ENCODE assay signal across 8 cellular contexts in the genomic region with DNA sequence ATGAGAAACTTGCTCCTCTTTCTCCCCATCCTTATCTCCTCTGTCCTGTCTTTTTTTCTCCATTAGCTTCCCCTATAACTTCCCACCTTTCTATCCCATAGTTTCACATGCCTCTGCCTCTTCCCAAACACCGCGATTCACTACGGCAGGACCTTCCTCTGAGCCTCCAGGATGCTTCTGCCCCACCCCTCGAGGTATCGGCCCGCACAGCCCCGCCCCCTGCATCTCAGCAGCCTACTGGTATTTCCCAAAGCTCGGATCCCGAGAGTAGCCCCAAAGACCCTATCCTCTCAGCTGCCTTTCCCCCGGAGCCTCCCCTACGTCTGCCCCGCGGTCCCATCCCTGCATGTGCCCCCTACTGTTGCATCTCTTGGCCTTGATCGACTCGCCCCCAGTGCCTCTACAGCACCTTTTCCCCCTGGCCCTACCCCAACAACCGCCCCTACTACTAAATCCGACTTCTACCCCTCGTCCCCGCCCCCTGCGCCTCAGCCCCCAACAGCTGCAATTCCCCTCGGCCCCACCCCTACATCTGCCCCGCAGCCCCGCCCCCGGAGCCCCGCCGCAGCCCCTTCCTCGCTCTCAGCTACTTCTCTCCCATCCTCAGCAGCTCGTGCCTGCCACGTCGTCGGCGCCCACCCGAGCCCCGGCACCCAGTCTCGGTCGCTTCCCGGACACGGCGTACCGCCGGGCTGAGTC. TPM values are rescaled to one million over a fixed set of nuclear protein-coding genes. Genes with fewer than 3 reads are reported as not detected.
DNase-seq lines count a peak whose midpoint lies in the region; ATAC-seq, FAIRE-seq and TF ChIP-seq lines count a peak whose summit lies in the region.

No MANE protein-coding gene starts in this region.

- no TSS peak for BruUV-seq in GM12878 (replicated peaks; lab: Mats Ljungman, UMichigan)

- no peak for TF ChIP-seq POLR2A in GM12878 (IDR thresholded peaks at IDR 0.05; ENCODE audit: low read depth, low read length)

- in situ Hi-C loops in GM12878 (cut with MboI): loop anchor here (5.0 kb wide), 1 partner anchor 59 kb away; a partner anchor contains a TSS

- peaks cover 12 to 19% (median 18%) of the 10 kb centered on the region in 3 donors for H3K4me1 Mint-ChIP-seq in T-cell

- no peaks in the 10 kb centered on the region for H3K9me3 Mint-ChIP-seq in T-cell

- H3K4me3 Mint-ChIP-seq in T-cell: peak overlapping the region; percentile 92 to 96 (median 94)

- H3K36me3 Mint-ChIP-seq in T-cell: peaks cover 24% of the 10 kb centered on the region

- FAIRE-seq in GM12878 (lab: Jason Lieb, UNC): no peak

- H3K27ac Mint-ChIP-seq in T-cell: peak overlapping the region; percentile 75 to 90

- peak overlapping the region; percentile 68; the same call in 1 of the 2 replicates for H3K9ac ChIP-seq in GM12878 (ENCODE audit: control insufficient read depth, insufficient read depth, low read length)

- intact Hi-C loops in GM12878 (cut with micrococcal nuclease; ENCODE audit: unreplicated experiment): no loop called here

- H3K79me2 ChIP-seq in GM12878 (ENCODE audit: control insufficient read depth, insufficient read depth, low read length): no peaks in the 10 kb centered on the region

- WGBS in GM12878 (ENCODE audit: insufficient coverage, insufficient replicate concordance, low lambda C conversion rate, missing lambda C conversion rate): 3% methylated on average over 21 of the region's 41 CpGs

- peak overlapping the region; percentile 82 for H3K4me3 ChIP-seq in GM12878

- H3K4me2 ChIP-seq in GM12878 (ENCODE audit: control insufficient read depth, insufficient read depth): peak overlapping the region; percentile 51; the same call in 1 of the 2 replicates

- TF ChIP-seq RAD21 in GM12878 (IDR thresholded peaks at IDR 0.05; ENCODE audit: insufficient read depth, low read depth, low read length): no peak

- H4K20me1 ChIP-seq in GM12878 (ENCODE audit: control insufficient read depth, insufficient read depth): no peaks in the 10 kb centered on the region

- peak overlapping the region; percentile 81 for H2AFZ ChIP-seq in GM12878 (ENCODE audit: control insufficient read depth, low read depth, low read length)

- TF ChIP-seq CTCF in GM12878 (IDR thresholded peaks at IDR 0.05 in 2 of 3, conservative IDR thresholded peaks at IDR 0.05 in 1 of 3; ENCODE audit: control insufficient read depth in 2 of 3, extremely low read depth in 1 of 3, insufficient read depth in 1 of 3, low read depth in 3 of 3, low read length in 3 of 3): no peak

- H3K27me3 Mint-ChIP-seq in T-cell: no peaks in the 10 kb centered on the region

- TF ChIP-seq EP300 in GM12878 (IDR thresholded peaks at IDR 0.05; ENCODE audit: borderline replicate concordance in 1 of 2, control insufficient read depth in 1 of 2, low read depth in 2 of 2, low read length in 2 of 2): no peak

- ATAC-seq in T-cell (replicated peaks in 1 of 4) (peak; percentile 44 to 68 (median 53)), GM12878 (peak; percentile 54)

- SMC1A ChIA-PET in GM12878 (lab: Charles Lee; ENCODE audit: uncharacterized antibody, unreplicated experiment): interaction anchor here (0.6 to 4.7 kb wide), 14 partner anchors 12 to 135 kb away, joined by 3 to 54 read pairs (median 6); a partner anchor contains a TSS

- RAD21 ChIA-PET in GM12878 (lab: Charles Lee; ENCODE audit: unreplicated experiment): interaction anchor here (0.6 to 4.7 kb wide), 16 partner anchors 12 to 183 kb away, joined by 3 to 69 read pairs (median 4); a partner anchor contains a TSS

- CTCF ChIA-PET in T-cell (lab: Charles Lee): interaction anchor here (0.6 to 5.0 kb wide), 15 partner anchors 10 to 149 kb away, joined by 3 to 52 read pairs (median 3); a partner anchor contains a TSS
- CTCF ChIA-PET in GM12878 (lab: Yijun Ruan, JAX): interaction anchor here (1.0 to 8.0 kb wide), 17 partner anchors 12 to 175 kb away, joined by 3 to 172 read pairs (median 6); a partner anchor contains a TSS

- no peaks in the 10 kb centered on the region for H3K4me1 ChIP-seq in GM12878 (ENCODE audit: control insufficient read depth, insufficient read depth, low read length)

- DNase-seq in NCI-H524 (lab: John Stamatoyannopoulos, UW): peak; percentile 60 to 62
- DNase-seq in NCI-H524 treated with DMSO at 0.1 percent for 48 hours (lab: John Stamatoyannopoulos, UW): no peak
- peak; percentile 59 for DNase-seq in HuH-7 (ENCODE audit: low spot score)
- DNase-seq in T-cell: peak in 24 of 34 experiments; percentile 13 to 75 (median 54)
- no peak for DNase-seq in GM12878 (ENCODE audit: low read depth, low spot score)
- DNase-seq in iPS-NIHi7 (ENCODE audit: extremely low spot score): peak; percentile 85
- peak; percentile 12 to 38 for DNase-seq in stimulated activated CD4-positive, alpha-beta T cell treated with anti-CD3 and anti-CD28 coated beads, Interleukin-12 subunit alpha, Interleukin-12 subunit beta, amount 100 ng/mL, for 24 hours (ENCODE audit: low read depth in 2 of 2)
- DNase-seq in NCI-H128 (lab: John Stamatoyannopoulos, UW; ENCODE audit: unreplicated experiment): no peak

- H3K27me3 ChIP-seq in GM12878 (replicated peaks in 1 of 2; ENCODE audit: control insufficient read depth in 2 of 2, insufficient read depth in 2 of 2, low read length in 1 of 2): no peaks in the 10 kb centered on the region

- H3K9me3 ChIP-seq in GM12878 (replicated peaks; ENCODE audit: control insufficient read depth, insufficient read depth, low read length): no peaks in the 10 kb centered on the region

- POLR2A ChIA-PET in T-cell (lab: Charles Lee) (interaction anchor here (0.5 to 2.2 kb wide), 8 partner anchors 11 to 193 kb away, joined by 3 to 9 read pairs (median 4); a partner anchor contains a TSS), GM12878 (lab: Charles Lee) (interaction anchor here (0.6 to 4.4 kb wide), 22 partner anchors 10 to 250 kb away, joined by 3 to 25 read pairs (median 6); a partner anchor contains a TSS)

- H3K27ac ChIP-seq in GM12878 (ENCODE audit: control insufficient read depth, insufficient read depth): peak overlapping the region; percentile 58

- H3K36me3 ChIP-seq in GM12878 (ENCODE audit: control insufficient read depth in 2 of 2, insufficient read depth in 2 of 2, low read length in 1 of 2): peaks cover 4 to 5% of the 10 kb centered on the region in 2 experiments; a peak in 3 of 4 replicates

RNA-seq across cellular contexts. Expression of a gene that starts 0.5 kb away (rescaled TPM):
- total RNA-seq in T-cell (10 to 100 TPM; 22.1 to 28.3 (median 26.8) TPM), GM12878 (2014; rRNA removed) (8.1 and 8.4 TPM in 2 replicates), GM12878 (2014; rRNA removed; fragmentation: Illumina TruSeq; extraction: Trizol) (4.5 and 5.3 TPM in 2 replicates), GM12878 (2021) (9.7 and 10.1 TPM in 2 replicates)
- 22.8 and 27.5 TPM in 2 replicates for total RNA-seq in GM12878 (2013; cell fraction: nucleolus; rRNA removed)
- polyA plus RNA-seq in GM12878 (2011; ENCODE audit: low read depth): 11.7 TPM
- polyA plus RNA-seq in GM12878 (2011; rRNA removed) (7.0 and 11.1 TPM in 2 replicates), GM12878 (2014; fragmentation: Illumina TruSeq; extraction: Trizol) (11.8 and 14.9 TPM in 2 replicates), GM12878 (2014; fragmentation: Nextera tagmentation; extraction: Ambion mirVana) (1 to 10 TPM in 1 of 2 experiments, under 1 TPM in 1; 0.85 to 1.6 TPM), GM12878 (2014; rRNA removed) (11.5 and 12.1 TPM in 2 replicates), GM12878 (2016; fragmentation: Nextera tagmentation; extraction: Ambion mirVana) (10 to 100 TPM; 11.4 to 13.4 TPM)
- polyA plus RNA-seq in GM12878 (2011; cell fraction: cytosol; rRNA removed): 14.7 and 19.6 TPM in 2 replicates
- polyA plus RNA-seq in GM12878 (2011; cell fraction: nucleus; rRNA removed): 43.0 and 45.5 TPM in 2 replicates
- polyA plus RNA-seq in GM12878 (2012): 14.7 and 15.2 TPM in 2 replicates
- 7.8 and 11.5 TPM in 2 replicates for polyA minus RNA-seq in GM12878 (2011; rRNA and poly(A)+ RNA removed)
- 5.3 and 6.1 TPM in 2 replicates for polyA minus RNA-seq in GM12878 (2011; cell fraction: cytosol; rRNA and poly(A)+ RNA removed)
- polyA minus RNA-seq in GM12878 (2011; cell fraction: nucleus; rRNA and poly(A)+ RNA removed): 9.1 and 15.8 TPM in 2 replicates

RNA-seq across cellular contexts. Expression of a gene that starts 13.0 kb away (rescaled TPM):
- 1 to 10 TPM; 2.8 to 7.6 (median 6.3) TPM for total RNA-seq in T-cell
- 2.3 and 2.5 TPM in 2 replicates for total RNA-seq in GM12878 (2013; cell fraction: nucleolus; rRNA removed)
- 3.8 and 5.1 TPM in 2 replicates for total RNA-seq in GM12878 (2014; rRNA removed)
- total RNA-seq in GM12878 (2014; rRNA removed; fragmentation: Illumina TruSeq; extraction: Trizol): 2.8 and 2.9 TPM in 2 replicates
- 3.1 and 4.3 TPM in 2 replicates for total RNA-seq in GM12878 (2021)
- polyA plus RNA-seq in GM12878 (2011; ENCODE audit: low read depth): 1.6 TPM
- polyA plus RNA-seq in GM12878 (2011; rRNA removed): 3.0 and 4.4 TPM in 2 replicates
- 4.0 and 4.6 TPM in 2 replicates for polyA plus RNA-seq in GM12878 (2011; cell fraction: cytosol; rRNA removed)
- polyA plus RNA-seq in GM12878 (2011; cell fraction: nucleus; rRNA removed): 14.7 and 17.2 TPM in 2 replicates
- polyA plus RNA-seq in GM12878 (2012): 3.1 and 3.5 TPM in 2 replicates
- polyA plus RNA-seq in GM12878 (2014; fragmentation: Illumina TruSeq; extraction: Trizol): 3.3 and 4.4 TPM in 2 replicates
- 1 to 10 TPM; 1.2 to 2.6 TPM for polyA plus RNA-seq in GM12878 (2014; fragmentation: Nextera tagmentation; extraction: Ambion mirVana)
- polyA plus RNA-seq in GM12878 (2014; rRNA removed): 4.7 and 6.3 TPM in 2 replicates
- polyA plus RNA-seq in GM12878 (2016; fragmentation: Nextera tagmentation; extraction: Ambion mirVana): 1 to 10 TPM; 3.2 to 4.1 TPM
- 0.88 and 2.1 TPM in 2 replicates for polyA minus RNA-seq in GM12878 (2011; rRNA and poly(A)+ RNA removed)
- polyA minus RNA-seq in GM12878 (2011; cell fraction: cytosol; rRNA and poly(A)+ RNA removed): 1.1 TPM in 1 of 2 replicates, not detected in the other
- polyA minus RNA-seq in GM12878 (2011; cell fraction: nucleus; rRNA and poly(A)+ RNA removed): 1.1 and 3.0 TPM in 2 replicates

RNA-seq across cellular contexts. Expression of a gene that starts 27.3 kb away (rescaled TPM):
- total RNA-seq in T-cell: under 1 TPM in 1 of 5 donors, not detected in 4; 0.09 TPM
- total RNA-seq in GM12878 (2013; cell fraction: nucleolus; rRNA removed): not detected in 2 replicates
- total RNA-seq in GM12878 (2014; rRNA removed): not detected in 2 replicates
- not detected in 2 replicates for total RNA-seq in GM12878 (2014; rRNA removed; fragmentation: Illumina TruSeq; extraction: Trizol)
- 0.08 TPM in 1 of 2 replicates, not detected in the other for total RNA-seq in GM12878 (2021)
- polyA plus RNA-seq in GM12878 (2011; ENCODE audit: low read depth): not detected
- polyA plus RNA-seq in GM12878 (2011; rRNA removed): 0.01 TPM in 1 of 2 replicates, not detected in the other
- not detected in 2 replicates for polyA plus RNA-seq in GM12878 (2011; cell fraction: cytosol; rRNA removed)
- 0.04 TPM in 1 of 2 replicates, not detected in the other for polyA plus RNA-seq in GM12878 (2011; cell fraction: nucleus; rRNA removed)
- not detected in 2 replicates for polyA plus RNA-seq in GM12878 (2012)
- polyA plus RNA-seq in GM12878 (2014; fragmentation: Illumina TruSeq; extraction: Trizol): not detected in 2 replicates
- not detected for polyA plus RNA-seq in GM12878 (2014; fragmentation: Nextera tagmentation; extraction: Ambion mirVana)
- not detected in 2 replicates for polyA plus RNA-seq in GM12878 (2014; rRNA removed)
- not detected for polyA plus RNA-seq in GM12878 (2016; fragmentation: Nextera tagmentation; extraction: Ambion mirVana)
- 0.10 TPM in 1 of 2 replicates, not detected in the other for polyA minus RNA-seq in GM12878 (2011; rRNA and poly(A)+ RNA removed)
- polyA minus RNA-seq in GM12878 (2011; cell fraction: cytosol; rRNA and poly(A)+ RNA removed): not detected in 2 replicates
- not detected in 2 replicates for polyA minus RNA-seq in GM12878 (2011; cell fraction: nucleus; rRNA and poly(A)+ RNA removed)

RNA-seq across cellular contexts. Expression of a gene that starts 34.4 kb away (rescaled TPM):
- total RNA-seq in T-cell: 10 to 100 TPM; 24.5 to 42.0 (median 38.2) TPM
- total RNA-seq in GM12878 (2013; cell fraction: nucleolus; rRNA removed): 45.6 and 46.6 TPM in 2 replicates
- 30.8 and 32.0 TPM in 2 replicates for total RNA-seq in GM12878 (2014; rRNA removed)
- 34.8 and 35.1 TPM in 2 replicates for total RNA-seq in GM12878 (2014; rRNA removed; fragmentation: Illumina TruSeq; extraction: Trizol)
- total RNA-seq in GM12878 (2021): 32.9 and 34.5 TPM in 2 replicates
- 19.8 TPM for polyA plus RNA-seq in GM12878 (2011; ENCODE audit: low read depth)
- 40.4 and 41.3 TPM in 2 replicates for polyA plus RNA-seq in GM12878 (2011; rRNA removed)
- 44.5 and 46.2 TPM in 2 replicates for polyA plus RNA-seq in GM12878 (2011; cell fraction: cytosol; rRNA removed)
- polyA plus RNA-seq in GM12878 (2011; cell fraction: nucleus; rRNA removed): 44.5 and 53.1 TPM in 2 replicates
- polyA plus RNA-seq in GM12878 (2012): 19.4 and 23.7 TPM in 2 replicates
- polyA plus RNA-seq in GM12878 (2014; fragmentation: Illumina TruSeq; extraction: Trizol): 40.9 and 45.7 TPM in 2 replicates
- polyA plus RNA-seq in GM12878 (2014; fragmentation: Nextera tagmentation; extraction: Ambion mirVana): 10 to 100 TPM; 13.0 to 21.1 TPM
- 29.7 and 31.1 TPM in 2 replicates for polyA plus RNA-seq in GM12878 (2014; rRNA removed)
- 10 to 100 TPM; 44.0 to 44.8 TPM for polyA plus RNA-seq in GM12878 (2016; fragmentation: Nextera tagmentation; extraction: Ambion mirVana)
- 52.4 and 74.0 TPM in 2 replicates for polyA minus RNA-seq in GM12878 (2011; rRNA and poly(A)+ RNA removed)
- polyA minus RNA-seq in GM12878 (2011; cell fraction: cytosol; rRNA and poly(A)+ RNA removed): 17.6 and 20.1 TPM in 2 replicates
- 21.4 and 34.1 TPM in 2 replicates for polyA minus RNA-seq in GM12878 (2011; cell fraction: nucleus; rRNA and poly(A)+ RNA removed)

RNA-seq across cellular contexts. Expression of a gene that starts 34.5 kb away (rescaled TPM):
- total RNA-seq in T-cell (10 to 100 TPM; 12.0 to 17.5 (median 13.4) TPM), GM12878 (2014; rRNA removed) (13.0 and 13.8 TPM in 2 replicates), GM12878 (2014; rRNA removed; fragmentation: Illumina TruSeq; extraction: Trizol) (15.3 and 16.3 TPM in 2 replicates), GM12878 (2021) (11.6 and 12.8 TPM in 2 replicates)
- total RNA-seq in GM12878 (2013; cell fraction: nucleolus; rRNA removed): 61.1 and 64.9 TPM in 2 replicates
- 5.8 TPM for polyA plus RNA-seq in GM12878 (2011; ENCODE audit: low read depth)
- polyA plus RNA-seq in GM12878 (2011; rRNA removed) (22.0 and 24.8 TPM in 2 replicates), GM12878 (2014; fragmentation: Illumina TruSeq; extraction: Trizol) (15.5 and 18.3 TPM in 2 replicates), GM12878 (2014; fragmentation: Nextera tagmentation; extraction: Ambion mirVana) (1 to 10 TPM; 3.4 to 5.4 TPM), GM12878 (2014; rRNA removed) (10.3 and 11.0 TPM in 2 replicates), GM12878 (2016; fragmentation: Nextera tagmentation; extraction: Ambion mirVana) (10 to 100 TPM; 12.5 to 12.9 TPM)
- polyA plus RNA-seq in GM12878 (2011; cell fraction: cytosol; rRNA removed): 8.2 and 11.5 TPM in 2 replicates
- 16.0 and 18.2 TPM in 2 replicates for polyA plus RNA-seq in GM12878 (2011; cell fraction: nucleus; rRNA removed)
- 8.0 and 8.1 TPM in 2 replicates for polyA plus RNA-seq in GM12878 (2012)
- polyA minus RNA-seq in GM12878 (2011; rRNA and poly(A)+ RNA removed): 11.4 and 19.3 TPM in 2 replicates
- polyA minus RNA-seq in GM12878 (2011; cell fraction: cytosol; rRNA and poly(A)+ RNA removed): 3.5 and 3.7 TPM in 2 replicates
- 5.3 and 11.2 TPM in 2 replicates for polyA minus RNA-seq in GM12878 (2011; cell fraction: nucleus; rRNA and poly(A)+ RNA removed)

Comparison
In these comparisons a context has a peak if more than half of its experiments do, and no peak if none do; other contexts are left out.
1. DNase-seq: peak in NCI-H524 (2 of 2), HuH-7 (single experiment), T-cell (24 of 34), iPS-NIHi7 (single experiment) and stimulated activated CD4-positive, alpha-beta T cell treated with anti-CD3 and anti-CD28 coated beads, Interleukin-12 subunit alpha, Interleukin-12 subunit beta, amount 100 ng/mL, for 24 hours (2 of 2); none in NCI-H524 treated with DMSO at 0.1 percent for 48 hours (single experiment), GM12878 (single experiment) and NCI-H128 (single experiment).